8 cellular contexts compared by ENCODE assay signal in the genomic region with DNA sequence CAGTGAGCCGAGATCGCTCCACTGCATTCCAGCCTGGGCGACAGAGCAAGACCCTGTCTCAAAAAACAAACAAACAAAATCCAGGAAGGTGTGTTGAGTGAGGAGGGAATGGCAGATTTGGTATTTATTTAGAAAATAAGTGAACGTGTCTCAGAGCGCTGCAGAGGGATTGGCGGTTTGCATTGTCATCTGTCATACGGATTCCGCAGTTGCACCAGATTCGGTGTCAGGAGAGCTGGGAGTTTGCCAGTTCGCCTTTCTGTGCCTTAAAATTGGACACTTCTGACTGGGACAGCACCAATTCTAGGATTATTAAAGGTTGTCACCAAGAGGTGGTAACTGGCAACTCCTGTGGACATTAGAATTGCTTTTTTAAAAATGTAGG. TPM values are rescaled to one million over a fixed set of nuclear protein-coding genes. Genes with fewer than 3 reads are reported as not detected.
DNase-seq lines count a peak whose midpoint lies in the region; ATAC-seq and TF ChIP-seq lines count a peak whose summit lies in the region.

No MANE protein-coding gene starts in this region.

- peak overlapping the region; percentile 87 for H3K4me2 ChIP-seq in OCI-LY1 (ENCODE audit: low read length)

- H3K27me3 ChIP-seq in OCI-LY1 (ENCODE audit: insufficient read depth, low read length) (no peaks in the 10 kb centered on the region), mononuclear cell (ENCODE audit: insufficient read depth, low read length) (no peaks in the 10 kb centered on the region)

- DNase-seq in dermis microvascular lymphatic vessel endothelial cell (ENCODE audit: low read depth in 2 of 2) (peak; percentile 21 to 47), DMS114 treated with DMSO at 0.1 percent for 48 hours (lab: John Stamatoyannopoulos, UW; ENCODE audit: unreplicated experiment) (no peak)

- H3K27ac ChIP-seq in OCI-LY1 (ENCODE audit: low read depth, low read length, poor library complexity, severe bottlenecking), result no peak overlapping the region

- TF ChIP-seq CTCF in OCI-LY1 (IDR thresholded peaks at IDR 0.05; ENCODE audit: low read length), result no peak

- peaks cover 11% of the 10 kb centered on the region for H3K36me3 ChIP-seq in ES-I3 (ENCODE audit: insufficient read depth, low read length)
- peaks cover 27% of the 10 kb centered on the region for H3K36me3 ChIP-seq in OCI-LY1 (ENCODE audit: insufficient read depth, low read length)

- no peaks in the 10 kb centered on the region for H3K9me2 ChIP-seq in OCI-LY1 (ENCODE audit: low read depth, low read length)

- no peak overlapping the region for H2AFZ ChIP-seq in OCI-LY1 (ENCODE audit: low read length)

- no peaks in the 10 kb centered on the region for H4K20me1 ChIP-seq in OCI-LY1 (ENCODE audit: insufficient read depth, low read length)

- no peak for ATAC-seq in HG03520 (IDR thresholded peaks at IDR 0.05; ENCODE audit: unreplicated experiment)
- no peak for ATAC-seq in GM21717 (IDR thresholded peaks at IDR 0.05; ENCODE audit: unreplicated experiment)
- no peak for ATAC-seq in GM19452 (IDR thresholded peaks at IDR 0.05; ENCODE audit: unreplicated experiment)

- H3F3A ChIP-seq in OCI-LY1 (ENCODE audit: insufficient read depth, low read length), result no peaks in the 10 kb centered on the region

- peak overlapping the region; percentile 98 for H3K4me3 ChIP-seq in OCI-LY1 (ENCODE audit: low read depth, low read length, poor library complexity, severe bottlenecking)
- H3K4me3 ChIP-seq in mononuclear cell (ENCODE audit: low read length), result peak overlapping the region; percentile 77

- H3K4me1 ChIP-seq in ES-I3 (ENCODE audit: insufficient read depth, low read length), result peaks cover 9% of the 10 kb centered on the region; the same call in 1 of the 2 replicates
- peaks cover 23% of the 10 kb centered on the region for H3K4me1 ChIP-seq in OCI-LY1 (ENCODE audit: insufficient read depth, low read length, severe bottlenecking)
- peaks cover 20% of the 10 kb centered on the region for H3K4me1 ChIP-seq in mononuclear cell (ENCODE audit: insufficient read depth, low read length)

- H3K9ac ChIP-seq in ES-I3 (ENCODE audit: low read depth, low read length) (peak overlapping the region; percentile 73; the same call in 1 of the 2 replicates), OCI-LY1 (ENCODE audit: low read length) (peak overlapping the region; percentile 95; the same call in 1 of the 2 replicates)

- peaks cover 26% of the 10 kb centered on the region for H3K79me2 ChIP-seq in OCI-LY1 (ENCODE audit: insufficient read depth, low read length)

- H3K9me3 ChIP-seq in ES-I3 (ENCODE audit: control insufficient read depth, insufficient read depth, low read length) (no peaks in the 10 kb centered on the region), OCI-LY1 (ENCODE audit: low read length) (no peaks in the 10 kb centered on the region), mononuclear cell (ENCODE audit: low read depth, low read length) (no peaks in the 10 kb centered on the region)

RNA-seq across cellular contexts. Expression of a gene that starts 0.9 kb away (rescaled TPM):
- total RNA-seq in dermis microvascular lymphatic vessel endothelial cell (10.6 and 11.4 TPM in 2 replicates), mononuclear cell (16.4 TPM)

RNA-seq across cellular contexts. Expression of a gene that starts 49.4 kb away (rescaled TPM):
- total RNA-seq in dermis microvascular lymphatic vessel endothelial cell (42.4 and 88.0 TPM in 2 replicates), mononuclear cell (0.94 TPM)

Comparison
In these comparisons a context has a peak if more than half of its experiments do, and no peak if none do; other contexts are left out.
1. RNA of a gene that starts 49.4 kb away (total RNA-seq): 42.4 to 88.0 TPM in dermis microvascular lymphatic vessel endothelial cell; 0.94 TPM in mononuclear cell (single experiment); every median in the first group is over 10 times any median in the second.